ENCODE assay signal across 8 cellular contexts in genomic region chr19:9827325-9828238, GRCh38. TPM values are rescaled to one million over a fixed set of nuclear protein-coding genes. Genes with fewer than 3 reads are reported as not detected.
A peak's percentile ranks its signal among the peaks of the same experiment; 100 is the strongest.
DNase-seq lines count a peak whose midpoint lies in the region; ATAC-seq and TF ChIP-seq lines count a peak whose summit lies in the region.

Gene UBL5 (plus strand): TSS chr19:9827918. CDS start chr19:9828338, 420 bp downstream.

- TF ChIP-seq CTCF in BE2C (IDR thresholded peaks at IDR 0.05; ENCODE audit: low read depth, low read length) (no peak), choroid plexus epithelial cell (conservative IDR thresholded peaks at IDR 0.05; ENCODE audit: low read depth, low read length) (no peak)

- DNase-seq in BE2C, result peak; percentile 89
- DNase-seq in GM19240 (ENCODE audit: insufficient read length, low spot score), result peak; percentile 69
- peak; percentile 51 for DNase-seq in NCI-H524 treated with DMSO at 0.1 percent for 48 hours (lab: John Stamatoyannopoulos, UW)
- peak; percentile 87 to 88 for DNase-seq in activated CD4-positive, alpha-beta T cell treated with anti-CD3 and anti-CD28 coated beads for 4 hours
- DNase-seq in choroid plexus epithelial cell (ENCODE audit: low read depth), result peak; percentile 83
- peak; percentile 80 for DNase-seq in kidney glomerular epithelial cell (lab: John Stamatoyannopoulos, UW)
- peak; percentile 72 to 84 for DNase-seq in stimulated activated CD4-positive, alpha-beta T cell treated with anti-CD3 and anti-CD28 coated beads, Interleukin-15, amount 100 ng/mL, for 48 hours (ENCODE audit: low read depth in 2 of 2)

- H3K4me3 ChIP-seq in BE2C (ENCODE audit: low read depth, low read length), result peak within 1 kb of the TSS; percentile 94
- peak within 1 kb of the TSS; percentile 97 for H3K4me3 ChIP-seq in choroid plexus epithelial cell (ENCODE audit: low read depth, low read length)

- no peaks in the 10 kb centered on the region for H3K27me3 ChIP-seq in BE2C

- H3K9me3 ChIP-seq in BE2C, result no peaks in the 10 kb centered on the region

- H3K36me3 ChIP-seq in BE2C, result peaks cover 5% of the 10 kb centered on the region; the same call in 1 of the 2 replicates

- peak; percentile 86 for ATAC-seq in HG03457 (IDR thresholded peaks at IDR 0.05; ENCODE audit: unreplicated experiment)

- no peaks in the 10 kb centered on the region for H3K4me1 ChIP-seq in BE2C

RNA-seq across cellular contexts. Expression of gene UBL5, which starts in this region (rescaled TPM):
- polyA plus RNA-seq in BE2C (2012; ENCODE audit: insufficient read depth, insufficient read length, low read depth), result 907 TPM

Comparison
In these comparisons a context has a peak if more than half of its experiments do, and no peak if none do; other contexts are left out.
1. Peak in every context shown above with its lines: DNase-seq, ATAC-seq and H3K4me3 ChIP-seq.